Comparison of ENCODE assay signal across 8 cellular contexts in the genomic region with DNA sequence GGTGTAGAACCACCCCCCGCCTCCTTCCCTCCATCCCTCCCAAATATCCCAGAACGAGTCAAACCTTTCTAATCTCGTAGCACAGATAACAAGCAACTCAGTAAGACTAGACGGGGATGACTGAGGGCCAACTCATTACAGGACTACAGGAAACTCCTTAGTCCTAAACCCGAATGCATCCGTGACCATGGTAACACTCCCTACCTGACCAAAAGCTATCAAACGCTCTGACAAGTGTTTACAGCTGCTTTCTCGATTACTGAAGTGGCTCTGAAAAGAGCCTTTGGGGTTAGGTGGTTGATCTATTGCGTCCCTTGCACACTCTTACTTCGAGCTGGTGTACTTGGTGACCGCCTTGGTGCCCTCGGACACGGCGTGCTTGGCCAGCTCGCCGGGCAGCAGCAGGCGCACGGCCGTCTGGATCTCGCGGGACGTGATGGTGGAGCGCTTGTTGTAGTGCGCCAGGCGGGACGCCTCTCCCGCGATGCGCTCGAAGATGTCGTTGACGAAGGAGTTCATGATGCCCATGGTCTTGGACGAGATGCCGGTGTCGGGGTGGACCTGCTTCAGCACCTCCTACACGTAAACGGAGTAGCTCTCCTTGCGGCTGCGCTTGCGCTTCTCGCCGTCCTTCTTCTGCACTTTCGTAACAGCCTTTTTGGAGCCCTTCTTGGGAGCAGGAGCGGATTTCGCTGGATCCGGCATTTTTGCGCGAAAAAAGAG.
DNase-seq lines count a peak whose midpoint lies in the region; ATAC-seq and TF ChIP-seq lines count a peak whose summit lies in the region.
"Not testable (repeated sequence)": the region's sequence is repeated elsewhere in the genome, so short reads cannot be mapped to it uniquely, and the experiment has no call there.

No MANE protein-coding gene starts in this region.

- TF ChIP-seq CTCF in endodermal cell (conservative IDR thresholded peaks at IDR 0.05); left ventricle myocardium inferior (IDR thresholded peaks at IDR 0.05; ENCODE audit: borderline replicate concordance): not testable (repeated sequence)

- 7 to 15% methylated on average over 3 to 39 of the region's 48 CpGs for WGBS in endodermal cell (ENCODE audit: insufficient coverage in 1 of 2, insufficient read length in 1 of 2), 2 experiments
- 2 to 6% methylated on average over 34 to 42 of the region's 48 CpGs for WGBS in aorta, 2 donors

- intact Hi-C loops in left ventricle myocardium inferior (cut with micrococcal nuclease); sciatic nerve (cut with DNase I); aorta (cut with DNase I): not testable (repeated sequence)

- H3K36me3 ChIP-seq in adipocyte (ENCODE audit: control insufficient read depth, insufficient read depth, low read length, severe bottlenecking); endodermal cell (ENCODE audit: control insufficient read depth, insufficient read depth, low read length); left ventricle myocardium inferior; aorta (ENCODE audit: control insufficient read depth in 1 of 2, insufficient read depth in 2 of 2, low read length in 1 of 2): not testable (repeated sequence)

- not testable (repeated sequence) for H3K27ac ChIP-seq in endodermal cell (ENCODE audit: low read depth, low read length); aorta (ENCODE audit: low read depth in 1 of 2, low read length in 2 of 2)
- H3K27ac ChIP-seq in left ventricle myocardium inferior (replicated peaks) = peak overlapping the region; percentile 66

- not testable (repeated sequence) for H3K4me1 Mint-ChIP-seq in endodermal cell

- H3K4me3 ChIP-seq in adipocyte (ENCODE audit: low read length) = peak overlapping the region; percentile 80
- peak overlapping the region; percentile 75 for H3K4me3 ChIP-seq in endodermal cell (ENCODE audit: low read length)
- H3K4me3 ChIP-seq in left ventricle myocardium inferior = peak overlapping the region; percentile 70
- H3K4me3 ChIP-seq in aorta (ENCODE audit: low read length in 2 of 2) = peak overlapping the region in 1 of 2 donors; percentile 31

- DNase-seq in Daoy (ENCODE audit: low read depth) (peak; percentile 1), NCI-H748 (lab: John Stamatoyannopoulos, UW; ENCODE audit: unreplicated experiment) (peak; percentile 54), adipocyte (ENCODE audit: low read depth) (peak; percentile 44), left ventricle myocardium inferior (peak; percentile 32), medulla oblongata (ENCODE audit: extremely low spot score) (peak; percentile 21), sciatic nerve (ENCODE audit: low spot score) (peak; percentile 53), aorta (peak; percentile 37 to 81)
- DNase-seq in endodermal cell = not testable (repeated sequence)

- not testable (repeated sequence) for H3K36me3 Mint-ChIP-seq in endodermal cell (ENCODE audit: low read depth)

- H3K9me3 ChIP-seq in adipocyte (ENCODE audit: control insufficient read depth, low read length); endodermal cell (ENCODE audit: control insufficient read depth, low read length); left ventricle myocardium inferior (replicated peaks); aorta (ENCODE audit: control insufficient read depth, low read length): not testable (repeated sequence)

- not testable (repeated sequence) for H3K9me3 Mint-ChIP-seq in endodermal cell

- H3K4me1 ChIP-seq in adipocyte (ENCODE audit: control insufficient read depth, insufficient read depth, low read length); endodermal cell (ENCODE audit: control insufficient read depth, insufficient read depth, low read length); left ventricle myocardium inferior; aorta (ENCODE audit: control insufficient read depth in 1 of 2, insufficient read depth in 2 of 2, low read length in 2 of 2): not testable (repeated sequence)

- H3K27me3 ChIP-seq in adipocyte (replicated peaks; ENCODE audit: control insufficient read depth, insufficient read depth, low read length); endodermal cell (ENCODE audit: control insufficient read depth, insufficient read depth, low read length, poor library complexity, severe bottlenecking); left ventricle myocardium inferior (ENCODE audit: low read depth); aorta (ENCODE audit: control insufficient read depth in 1 of 2, insufficient read depth in 2 of 2, low read length in 1 of 2): not testable (repeated sequence)

- ATAC-seq in sciatic nerve = peak; percentile 63
- ATAC-seq in aorta (ENCODE audit: low FRiP score) = peak; percentile 77

- not testable (repeated sequence) for H3K27me3 Mint-ChIP-seq in endodermal cell (ENCODE audit: insufficient read depth)

- not testable (repeated sequence) for H3K4me3 Mint-ChIP-seq in endodermal cell

- H3K9ac ChIP-seq in adipocyte (ENCODE audit: low read length) = peak overlapping the region; percentile 38
- H3K9ac ChIP-seq in endodermal cell (ENCODE audit: extremely low read depth, low read length, poor library complexity, severe bottlenecking) = not testable (repeated sequence)

- not testable (repeated sequence) for H3K27ac Mint-ChIP-seq in endodermal cell
